ENCODE assay signal across 12 cellular contexts in the genomic region with DNA sequence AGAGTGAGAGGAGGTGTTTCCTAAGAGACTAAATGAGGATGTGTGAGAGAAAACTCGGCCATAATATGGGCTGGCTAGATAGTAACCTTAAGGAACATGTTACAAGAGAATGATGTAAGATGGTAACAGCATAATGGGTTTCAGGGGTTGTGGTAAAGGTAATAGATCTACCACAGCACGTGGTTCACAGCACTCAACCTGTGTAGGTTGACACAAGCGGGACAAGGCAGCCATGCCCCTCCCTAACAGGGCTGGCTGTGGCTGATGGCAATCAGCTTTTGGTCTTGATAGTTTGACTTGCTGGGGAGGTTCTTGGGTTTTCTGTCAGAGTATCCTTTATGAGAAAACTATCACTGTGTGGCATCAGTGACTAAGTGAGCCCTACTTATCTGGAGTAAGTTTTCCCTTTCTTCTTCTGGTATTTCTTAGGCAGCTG.
DNase-seq lines count a peak whose midpoint lies in the region; ATAC-seq and TF ChIP-seq lines count a peak whose summit lies in the region.
"Had no signal": no experiment of that assay in that cellular context is flagged by ENCODE, and none has a peak within 500 bp of the region (broad histone marks: within the 10 kb centered on the region; RNA-seq: fewer than 3 reads in every experiment).

No MANE protein-coding gene starts in this region.

- no peaks in the 10 kb centered on the region for H3K9me3 ChIP-seq in mammary epithelial cell (replicated peaks; ENCODE audit: insufficient read depth, low read length)
- no peaks in the 10 kb centered on the region for H3K9me3 ChIP-seq in Caco-2

- intact Hi-C loops in MCF 10A (cut with micrococcal nuclease): no loop called here
- intact Hi-C loops in mammary epithelial cell (cut with micrococcal nuclease): no loop called here
- intact Hi-C loops in Caco-2 (cut with micrococcal nuclease; ENCODE audit: unreplicated experiment): no loop called here

- no peak overlapping the region for H3K4me3 Mint-ChIP-seq in MCF 10A (ENCODE audit: unreplicated experiment)
- H3K4me3 Mint-ChIP-seq in Caco-2 (ENCODE audit: unreplicated experiment): no peak overlapping the region

- H3K27ac Mint-ChIP-seq in MCF 10A (ENCODE audit: low read depth, unreplicated experiment) (no peak overlapping the region), Caco-2 (ENCODE audit: unreplicated experiment) (no peak overlapping the region)

- H3K4me1 ChIP-seq in mammary epithelial cell (ENCODE audit: insufficient read depth, low read length) (no peaks in the 10 kb centered on the region), Caco-2 (peaks cover 7% of the 10 kb centered on the region)

- H3K27me3 ChIP-seq in mammary epithelial cell (ENCODE audit: insufficient read depth, low read length): no peaks in the 10 kb centered on the region
- H3K27me3 ChIP-seq in Caco-2 (replicated peaks; ENCODE audit: control insufficient read depth, insufficient read depth, low read length): no peaks in the 10 kb centered on the region

- DNase-seq in MCF 10A (ENCODE audit: unreplicated experiment): no peak
- DNase-seq in mammary epithelial cell: no peak
- peak; percentile 57 for DNase-seq in Jurkat, Clone E6-1 (ENCODE audit: low read depth, low spot score)
- no peak for DNase-seq in stimulated activated naive CD8-positive, alpha-beta T cell treated with anti-CD3 and anti-CD28 coated beads, Interleukin-15, Interleukin-2, amounts not matched to agents 100 U/mL and 50 U/mL, for 24 hours
- no peak for DNase-seq in activated gamma-delta T cell treated with Interleukin-2 at 50 U/mL for 16 hours
- no peak for DNase-seq in nucleus accumbens (lab: John Stamatoyannopoulos, UW)
- no peak for DNase-seq in Caco-2
- DNase-seq: activated CD4-positive, alpha-beta T cell treated with anti-CD3 and anti-CD28 coated beads, Interleukin-2, amount 50 U/mL, for 4 hours; GOT3; SHP77 treated with DMSO at 0.1 percent for 48 hours; stimulated activated naive CD4-positive, alpha-beta T cell had no signal

- no peak for TF ChIP-seq CTCF in MCF 10A (IDR thresholded peaks at IDR 0.05; ENCODE audit: unreplicated experiment)
- no peak for TF ChIP-seq CTCF in mammary epithelial cell (conservative IDR thresholded peaks at IDR 0.05 in 1 of 2, IDR thresholded peaks at IDR 0.05 in 1 of 2; ENCODE audit: extremely low read depth in 1 of 2, insufficient read depth in 1 of 2, low read depth in 1 of 2, low read length in 2 of 2)
- no peak for TF ChIP-seq CTCF in Caco-2 (IDR thresholded peaks at IDR 0.05; ENCODE audit: insufficient read depth in 1 of 2, low read depth in 1 of 2, low read length in 1 of 2, severe bottlenecking in 1 of 2, unreplicated experiment in 1 of 2)

- H3K36me3 ChIP-seq in mammary epithelial cell (ENCODE audit: insufficient read depth, low read length): peaks cover 19% of the 10 kb centered on the region
- H3K36me3 ChIP-seq in Caco-2 (ENCODE audit: control insufficient read depth, insufficient read depth, low read length): no peaks in the 10 kb centered on the region; the same call in 1 of the 2 replicates

- H3K27ac ChIP-seq in mammary epithelial cell (ENCODE audit: insufficient read depth, low read depth, low read length): no peak overlapping the region

- H3K36me3 Mint-ChIP-seq in MCF 10A (ENCODE audit: insufficient read depth, unreplicated experiment): peaks cover 28% of the 10 kb centered on the region
- H3K36me3 Mint-ChIP-seq in Caco-2 (ENCODE audit: insufficient read depth, unreplicated experiment): peaks cover 37% of the 10 kb centered on the region

- dilution Hi-C loops in mammary epithelial cell (cut with HindIII; ENCODE audit: low sequenced_read_pairs): no loop called here

- H3K79me2 ChIP-seq in mammary epithelial cell (ENCODE audit: insufficient read depth, low read length): peaks cover 96% of the 10 kb centered on the region

- POLR2A ChIA-PET in MCF 10A (lab: Yijun Ruan, JAX): no interaction called here
- POLR2A ChIA-PET in Caco-2 (lab: Charles Lee): no interaction called here

- CTCF ChIA-PET in MCF 10A (lab: Yijun Ruan, JAX): interaction anchor here (1.0 kb wide), 1 partner anchor 12 kb away, joined by 3 read pairs; no protein-coding TSS in a partner anchor
- CTCF ChIA-PET in mammary epithelial cell (lab: Charles Lee; ENCODE audit: low non-redundant PET): no interaction called here
- CTCF ChIA-PET in Caco-2 (lab: Charles Lee): no interaction called here

- in situ Hi-C loops in mammary epithelial cell (cut with MboI; ENCODE audit: low sequenced_read_pairs in 2 of 2): loop anchor here in 1 of 2 donors (10.0 kb wide), 1 partner anchor 277 kb away; no protein-coding TSS in a partner anchor

- peaks cover 10% of the 10 kb centered on the region for H3K4me1 Mint-ChIP-seq in MCF 10A (ENCODE audit: insufficient read depth, unreplicated experiment)
- H3K4me1 Mint-ChIP-seq in Caco-2 (ENCODE audit: low read depth, unreplicated experiment): peaks cover 26% of the 10 kb centered on the region

- BruUV-seq in MCF 10A (replicated peaks; lab: Mats Ljungman, UMichigan) (TSS peak; percentile 5), mammary epithelial cell (replicated peaks; lab: Mats Ljungman, UMichigan) (no TSS peak), Caco-2 (replicated peaks; lab: Mats Ljungman, UMichigan) (no TSS peak)

- H3K4me2 ChIP-seq in mammary epithelial cell (ENCODE audit: insufficient read depth, low read depth, low read length): no peak overlapping the region

- H3K9me3 Mint-ChIP-seq in MCF 10A (ENCODE audit: unreplicated experiment) (no peaks in the 10 kb centered on the region), Caco-2 (ENCODE audit: unreplicated experiment) (no peaks in the 10 kb centered on the region)

- no peaks in the 10 kb centered on the region for H3K27me3 Mint-ChIP-seq in MCF 10A (ENCODE audit: insufficient read depth, unreplicated experiment)
- no peaks in the 10 kb centered on the region for H3K27me3 Mint-ChIP-seq in Caco-2 (ENCODE audit: insufficient read depth, unreplicated experiment)

- no peak overlapping the region for H3K9ac ChIP-seq in mammary epithelial cell (ENCODE audit: insufficient read depth, low read length)

- WGBS in mammary epithelial cell (ENCODE audit: low coverage, missing lambda C conversion rate): 93% methylated on average over 3 of the region's 3 CpGs

- H4K20me1 ChIP-seq in mammary epithelial cell (ENCODE audit: insufficient read depth, low read length): no peaks in the 10 kb centered on the region

- H3K4me3 ChIP-seq in mammary epithelial cell (replicated peaks in 1 of 3; ENCODE audit: insufficient read depth in 1 of 3, low read depth in 2 of 3, low read length in 3 of 3): no peak overlapping the region
- no peak overlapping the region for H3K4me3 ChIP-seq in Jurkat, Clone E6-1 (ENCODE audit: low read length)
- no peak overlapping the region for H3K4me3 ChIP-seq in Caco-2 (ENCODE audit: low read depth, low read length)

- no peak overlapping the region for H2AFZ ChIP-seq in mammary epithelial cell (ENCODE audit: low read depth, low read length)

- peak; percentile 83 for ATAC-seq in HG02610 (IDR thresholded peaks at IDR 0.05; ENCODE audit: unreplicated experiment)
- ATAC-seq in stimulated activated naive CD8-positive, alpha-beta T cell treated with anti-CD3 and anti-CD28 coated beads, Interleukin-15, Interleukin-2, amounts not matched to agents 100 U/mL and 50 U/mL, for 24 hours: peak; percentile 85
